8 cellular contexts compared by ENCODE assay signal in genomic region chr17:2025220-2025621, GRCh38. TPM values are rescaled to one million over a fixed set of nuclear protein-coding genes. Genes with fewer than 3 reads are reported as not detected.
DNase-seq lines count a peak whose midpoint lies in the region; TF ChIP-seq lines count a peak whose summit lies in the region.

A gene with protein sequence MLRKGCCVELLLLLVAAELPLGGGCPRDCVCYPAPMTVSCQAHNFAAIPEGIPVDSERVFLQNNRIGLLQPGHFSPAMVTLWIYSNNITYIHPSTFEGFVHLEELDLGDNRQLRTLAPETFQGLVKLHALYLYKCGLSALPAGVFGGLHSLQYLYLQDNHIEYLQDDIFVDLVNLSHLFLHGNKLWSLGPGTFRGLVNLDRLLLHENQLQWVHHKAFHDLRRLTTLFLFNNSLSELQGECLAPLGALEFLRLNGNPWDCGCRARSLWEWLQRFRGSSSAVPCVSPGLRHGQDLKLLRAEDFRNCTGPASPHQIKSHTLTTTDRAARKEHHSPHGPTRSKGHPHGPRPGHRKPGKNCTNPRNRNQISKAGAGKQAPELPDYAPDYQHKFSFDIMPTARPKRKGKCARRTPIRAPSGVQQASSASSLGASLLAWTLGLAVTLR (minus strand): TSS chr17:2025334. CDS start chr17:2024865, 469 bp downstream.

- under 1% methylated on average over 47 of the region's 47 CpGs for WGBS in liver

- no peaks in the 10 kb centered on the region for H3K27me3 ChIP-seq in liver (ENCODE audit: control insufficient read depth in 4 of 4, insufficient read depth in 4 of 4, low read length in 3 of 4)

- H3K4me3 ChIP-seq in choroid plexus epithelial cell (ENCODE audit: low read depth, low read length) = peak within 1 kb of the TSS; percentile 17
- H3K4me3 ChIP-seq in liver (ENCODE audit: low read depth in 1 of 3, low read length in 3 of 3) = peak within 1 kb of the TSS; percentile 44 to 77 (median 73)

- no peaks in the 10 kb centered on the region for H3K9me3 ChIP-seq in liver (ENCODE audit: control insufficient read depth in 4 of 4, low read length in 3 of 4)

- peak in 1 of 2 donors; percentile 13 for TF ChIP-seq RAD21 in liver (IDR thresholded peaks at IDR 0.05)

- peak; percentile 76 for DNase-seq in Daoy (ENCODE audit: low read depth)
- peak; percentile 76 for DNase-seq in NCI-H146 (lab: John Stamatoyannopoulos, UW)
- DNase-seq in activated CD4-positive, alpha-beta T cell treated with anti-CD3 and anti-CD28 coated beads for 4 hours = peak; percentile 78 to 81
- peak; percentile 33 for DNase-seq in choroid plexus epithelial cell (ENCODE audit: low read depth)
- peak; percentile 49 for DNase-seq in stimulated activated CD8-positive, alpha-beta memory T cell treated with anti-CD3 and anti-CD28 coated beads, Interleukin-12 subunit alpha, Interleukin-12 subunit beta, amount 100 ng/mL, for 1 hour (ENCODE audit: low read depth)
- no peak for DNase-seq in GF-D8 (lab: John Stamatoyannopoulos, UW)
- no peak for DNase-seq in COLO829 (ENCODE audit: low spot score)

- H3K4me1 ChIP-seq in liver (ENCODE audit: control insufficient read depth in 4 of 4, insufficient read depth in 4 of 4, low read length in 3 of 4) = peaks cover 4 to 40% (median 24%) of the 10 kb centered on the region in 4 donors

- H3K36me3 ChIP-seq in liver (ENCODE audit: control insufficient read depth in 4 of 4, insufficient read depth in 3 of 4, low read depth in 1 of 4, low read length in 3 of 4) = no peaks in the 10 kb centered on the region

- peak within 1 kb of the TSS in 1 of 2 donors; percentile 51 for H3K27ac ChIP-seq in liver (ENCODE audit: low read depth in 1 of 2, low read length in 2 of 2)

- no peak within 1 kb of the TSS for H3K9ac ChIP-seq in liver (ENCODE audit: low read depth in 1 of 2, low read length in 2 of 2)

- TF ChIP-seq CTCF in choroid plexus epithelial cell (conservative IDR thresholded peaks at IDR 0.05; ENCODE audit: low read depth, low read length) = no peak
- TF ChIP-seq CTCF in liver (IDR thresholded peaks at IDR 0.05; ENCODE audit: low read depth, low read length, missing input control) = no peak

TF ChIP-seq in liver, 16 proteins besides CTCF, POLR2A, EP300 and RAD21:
- no peak for TF ChIP-seq GABPA (IDR thresholded peaks at IDR 0.05 in 1 of 2, conservative IDR thresholded peaks at IDR 0.05 in 1 of 2)
- peak; percentile 32 for TF ChIP-seq REST (IDR thresholded peaks at IDR 0.05)
- peak in 1 of 2 donors; percentile 12 for TF ChIP-seq HNF4A (conservative IDR thresholded peaks at IDR 0.05)
- peak; percentile 18 for TF ChIP-seq YY1 (IDR thresholded peaks at IDR 0.05)

RNA-seq across cellular contexts. Expression of the gene that starts here (rescaled TPM):
- 0.83 TPM in 1 of 2 replicates, not detected in the other for total RNA-seq in Daoy (2014; rRNA removed; shearing (Covaris generic))
- total RNA-seq in liver = 1 to 10 TPM in 1 of 2 donors, under 1 TPM in 1; 0.65 to 1.8 TPM
- polyA plus RNA-seq in liver = 1 to 10 TPM in 1 of 2 donors, under 1 TPM in 1; 0.04 to 5.4 TPM

Comparison
In these comparisons a context has a peak if more than half of its experiments do, and no peak if none do; other contexts are left out.
1. Peak in DNase-seq in Daoy; RNA of the gene not detected or under 1 TPM.
2. DNase-seq: peak in NCI-H146 (single experiment), activated CD4-positive, alpha-beta T cell treated with anti-CD3 and anti-CD28 coated beads for 4 hours (2 of 2), choroid plexus epithelial cell (single experiment) and stimulated activated CD8-positive, alpha-beta memory T cell treated with anti-CD3 and anti-CD28 coated beads, Interleukin-12 subunit alpha, Interleukin-12 subunit beta, amount 100 ng/mL, for 1 hour (single experiment); none in GF-D8 (single experiment) and COLO829 (single experiment).